ENCODE assay signal across 33 cellular contexts in genomic region chr13:78981913-78982312, GRCh38.
"Had no signal": no experiment of that assay in that cellular context is flagged by ENCODE, and none has a peak within 500 bp of the region (broad histone marks: within the 10 kb centered on the region; RNA-seq: fewer than 3 reads in every experiment).

No MANE protein-coding gene starts in this region.

- FAIRE-seq: astrocyte, TTC549 had no signal

- H3K4me3 ChIP-seq: adrenal gland, body of pancreas, breast epithelium had no signal

- DNase-seq: activated B cell treated with CpG ODN at 0.5 μM for 24 hours; activated CD4-positive, alpha-beta memory T cell treated with anti-CD3 and anti-CD28 coated beads for 36 hours; activated CD4-positive, alpha-beta T cell treated with anti-CD3 and anti-CD28 coated beads for 4 hours; activated CD4-positive, alpha-beta T cell treated with anti-CD3 and anti-CD28 coated beads, Interleukin-2, amount 10 ng/mL, durations not matched to agents 24 days and 14 days; activated CD4-positive, alpha-beta T cell treated with anti-CD3 and anti-CD28 coated beads, Interleukin-2, amount 50 U/mL, for 1 hour; activated CD4-positive, alpha-beta T cell treated with anti-CD3 and anti-CD28 coated beads, Interleukin-2, amount 50 U/mL, for 4 hours; activated CD4-positive, CD25-positive, alpha-beta regulatory T cell treated with anti-CD3 and anti-CD28 coated beads, Interleukin-2, amount 50 U/mL, for 72 hours; activated CD8-positive, alpha-beta memory T cell treated with anti-CD3 and anti-CD28 coated beads, Interleukin-2, amount 50 U/mL, for 4 hours; activated CD8-positive, alpha-beta T cell treated with anti-CD3 and anti-CD28 coated beads for 36 hours; activated effector memory CD4-positive, alpha-beta T cell treated with anti-CD3 and anti-CD28 coated beads, Interleukin-2, amount 50 U/mL, for 16 hours; activated gamma-delta T cell treated with Interleukin-2 at 50 U/mL for 16 hours; activated naive CD4-positive, alpha-beta T cell; activated naive CD4-positive, alpha-beta T cell treated with anti-CD3 and anti-CD28 coated beads for 36 hours; activated naive CD4-positive, alpha-beta T cell treated with anti-CD3 and anti-CD28 coated beads, Interleukin-2, amount 50 U/mL, for 16 hours; activated naive CD8-positive, alpha-beta T cell treated with anti-CD3 and anti-CD28 coated beads for 36 hours; activated T-cell treated with anti-CD3 and anti-CD28 coated beads for 4 hours; activated T-cell treated with anti-CD3 and anti-CD28 coated beads, Interleukin-2, amount 50 U/mL, for 1 hour; activated T-cell treated with anti-CD3 and anti-CD28 coated beads, Interleukin-2, amount 50 U/mL, for 4 hours; activated T-cell treated with anti-CD3 and anti-CD28 coated beads, Interleukin-2, amount 50 U/mL, for 72 hours; adrenal gland; amniotic stem cell; aorta; body of pancreas; brain microvascular endothelial cell; central memory CD4-positive, alpha-beta T cell; T-helper 2 cell; T-helper 9 cell had no signal

- H3K36me3 ChIP-seq: adrenal gland, brain microvascular endothelial cell, breast epithelium had no signal

- H3K27me3 ChIP-seq: body of pancreas, brain microvascular endothelial cell had no signal

- H3K4me1 ChIP-seq: adrenal gland, body of pancreas, breast epithelium had no signal

- H3K27ac ChIP-seq: adrenal gland, body of pancreas, brain microvascular endothelial cell, breast epithelium, VCaP had no signal

- ATAC-seq: activated CD8-positive, alpha-beta T cell treated with anti-CD3 and anti-CD28 coated beads for 36 hours; activated naive CD4-positive, alpha-beta T cell treated with anti-CD3 and anti-CD28 coated beads, Interleukin-2, amount 50 U/mL, for 72 hours; activated T-cell treated with anti-CD3 and anti-CD28 coated beads, Interleukin-2, amount 50 U/mL, for 4 hours; activated T-cell treated with anti-CD3 and anti-CD28 coated beads, Interleukin-2, amount 50 U/mL, for 72 hours; activated T-helper 17 cell treated with anti-CD3 and anti-CD28 coated beads, Interleukin-2, amount 50 U/mL, for 72 hours; body of pancreas had no signal

- H3K9me3 ChIP-seq: adrenal gland, body of pancreas, breast epithelium had no signal
